In the genomic region with DNA sequence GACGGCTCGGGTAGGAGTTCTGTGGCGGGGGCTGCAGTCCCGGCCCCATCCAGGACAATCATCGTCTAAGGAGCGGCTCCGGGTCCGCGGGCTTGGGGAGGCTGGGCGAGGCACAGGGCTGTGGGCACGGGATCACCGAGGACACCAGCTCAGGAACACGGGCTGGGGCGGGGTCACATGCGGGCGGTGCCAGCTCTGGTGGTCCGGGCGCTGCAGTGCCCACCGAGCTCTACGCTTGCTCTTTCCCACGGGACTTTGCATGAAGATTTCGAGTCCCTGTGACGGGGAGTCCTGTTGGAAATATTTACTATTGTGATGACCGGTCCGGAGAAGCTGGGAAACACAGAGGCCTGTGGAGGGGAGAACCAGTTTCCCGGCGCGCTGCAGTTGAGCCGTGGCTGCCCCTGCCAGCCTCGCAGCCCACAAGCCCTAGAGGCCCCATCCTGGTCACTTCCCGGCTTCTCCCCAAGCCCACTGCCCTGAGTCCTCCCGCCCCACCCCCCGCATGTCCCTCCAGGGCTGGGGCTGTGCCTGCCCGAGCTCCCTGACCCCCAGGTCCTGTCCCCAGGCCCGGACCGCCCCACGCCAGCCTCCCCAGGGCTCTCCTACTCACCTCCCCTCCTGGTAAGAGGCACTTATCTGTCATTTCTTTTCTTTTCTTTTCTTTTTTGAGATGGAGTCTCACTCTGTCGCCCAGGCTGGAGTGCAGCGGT, we compare ENCODE assay signal across 14 cellular contexts. TPM values are rescaled to one million over a fixed set of nuclear protein-coding genes. Genes with fewer than 3 reads are reported as not detected.
A peak's percentile ranks its signal among the peaks of the same experiment; 100 is the strongest.
DNase-seq lines count a peak whose midpoint lies in the region; ATAC-seq, FAIRE-seq and TF ChIP-seq lines count a peak whose summit lies in the region.
"Had no signal": no experiment of that assay in that cellular context is flagged by ENCODE, and none has a peak within 500 bp of the region (broad histone marks: within the 10 kb centered on the region; RNA-seq: fewer than 3 reads in every experiment).

No MANE protein-coding gene starts in this region.

- peak overlapping the region; percentile 90; the same call in 1 of the 2 replicates for H2BK12ac ChIP-seq in H1 (ENCODE audit: low read depth, low read length)

- CTCF ChIA-PET in Calu3 (lab: Charles Lee): interaction anchor here (0.7 to 1.7 kb wide), 7 partner anchors 11 to 200 kb away, joined by 3 to 47 read pairs (median 7); a partner anchor contains a TSS
- CTCF ChIA-PET in H1 (lab: Charles Lee; ENCODE audit: partially characterized antibody): interaction anchor here (0.8 to 1.8 kb wide), 19 partner anchors 14 to 263 kb away, joined by 3 to 9 read pairs (median 4); a partner anchor contains a TSS
- CTCF ChIA-PET in CD8-positive, alpha-beta memory T cell (lab: Charles Lee): interaction anchor here (0.8 to 2.1 kb wide), 21 partner anchors 9 to 209 kb away, joined by 3 to 13 read pairs (median 6); no protein-coding TSS in a partner anchor

- H3K23me2 ChIP-seq in H1 (ENCODE audit: low read depth, low read length): peaks cover 13% of the 10 kb centered on the region; the same call in 1 of the 2 replicates

- no peaks in the 10 kb centered on the region for H3K9me3 ChIP-seq in H1 (ENCODE audit: insufficient read depth in 2 of 2, low read depth in 1 of 2, low read length in 1 of 2)
- H3K9me3 ChIP-seq in pancreas: no peaks in the 10 kb centered on the region
- H3K9me3 ChIP-seq in CD8-positive, alpha-beta memory T cell (ENCODE audit: low read length): no peaks in the 10 kb centered on the region
- H3K9me3 ChIP-seq in testis: no peaks in the 10 kb centered on the region
- no peaks in the 10 kb centered on the region for H3K9me3 ChIP-seq in thyroid gland

- H3K79me2 ChIP-seq in KMS-11 (ENCODE audit: insufficient read depth, low read depth) (no peaks in the 10 kb centered on the region), H1 (ENCODE audit: control insufficient read depth in 1 of 2, insufficient read depth in 2 of 2, low read length in 2 of 2) (no peaks in the 10 kb centered on the region)

- no peak for TF ChIP-seq RAD21 in H1 (IDR thresholded peaks at IDR 0.05 in 1 of 2, conservative IDR thresholded peaks at IDR 0.05 in 1 of 2; ENCODE audit: low read depth in 2 of 2, low read length in 2 of 2)

- H3K4me1 ChIP-seq in KMS-11 (ENCODE audit: low read depth, poor library complexity, severe bottlenecking) (peaks cover 13% of the 10 kb centered on the region), H1 (replicated peaks in 1 of 4; ENCODE audit: control insufficient read depth in 3 of 4, insufficient read depth in 4 of 4, low read length in 3 of 4) (peaks cover 2 to 20% (median 11%) of the 10 kb centered on the region in 4 experiments), pancreas (peaks cover 0 to 4% (median 0%) of the 10 kb centered on the region in 3 donors), testis (peaks cover 14% of the 10 kb centered on the region), thyroid gland (peaks cover 5 to 7% of the 10 kb centered on the region in 2 donors)
- H3K4me1 ChIP-seq in CD8-positive, alpha-beta memory T cell (ENCODE audit: insufficient read depth, low read length): peaks cover 24% of the 10 kb centered on the region

- BruUV-seq in Calu3 (replicated peaks; lab: Mats Ljungman, UMichigan): no TSS peak

- no peak overlapping the region for H3K27ac Mint-ChIP-seq in Calu3 (ENCODE audit: unreplicated experiment)
- H3K27ac Mint-ChIP-seq in CD8-positive, alpha-beta memory T cell: peak overlapping the region in 1 of 8 donors; percentile 94
- H3K27ac Mint-ChIP-seq: nephron had no signal

- H3K4me1 Mint-ChIP-seq in Calu3 (ENCODE audit: low read depth, unreplicated experiment): peaks cover 14% of the 10 kb centered on the region
- peaks cover 24 to 40% (median 24%) of the 10 kb centered on the region in 3 donors for H3K4me1 Mint-ChIP-seq in CD8-positive, alpha-beta memory T cell

- peak overlapping the region; percentile 30 for H4K91ac ChIP-seq in H1 (replicated peaks; ENCODE audit: insufficient read length, low read length)

- no peaks in the 10 kb centered on the region for H3K36me3 ChIP-seq in KMS-11 (ENCODE audit: insufficient read depth)
- H3K36me3 ChIP-seq in H1 (ENCODE audit: control insufficient read depth in 2 of 4, insufficient read depth in 4 of 4, low read length in 3 of 4): no peaks in the 10 kb centered on the region
- H3K36me3 ChIP-seq in pancreas: no peaks in the 10 kb centered on the region
- H3K36me3 ChIP-seq in CD8-positive, alpha-beta memory T cell (ENCODE audit: insufficient read depth, low read length): no peaks in the 10 kb centered on the region
- no peaks in the 10 kb centered on the region for H3K36me3 ChIP-seq in testis (ENCODE audit: low read depth, missing control alignments)
- no peaks in the 10 kb centered on the region for H3K36me3 ChIP-seq in thyroid gland

- H3K4me3 Mint-ChIP-seq in Calu3 (ENCODE audit: low read depth, unreplicated experiment): peak overlapping the region; percentile 0
- peak overlapping the region in 3 of 7 donors; percentile 37 to 54 (median 52) for H3K4me3 Mint-ChIP-seq in CD8-positive, alpha-beta memory T cell

- H3K36me3 Mint-ChIP-seq in Calu3 (ENCODE audit: insufficient read depth, unreplicated experiment): no peaks in the 10 kb centered on the region
- no peaks in the 10 kb centered on the region for H3K36me3 Mint-ChIP-seq in CD8-positive, alpha-beta memory T cell
- H3K36me3 Mint-ChIP-seq: stimulated activated memory B cell treated with anti-CD40 and anti-IgM and Interleukin-4, amounts not matched to agents 10 μg/mL and 1 μg/mL and 100 μg/mL, for 72 hours had no signal

- H2AFZ ChIP-seq in KMS-11 (ENCODE audit: low read depth) (no peak overlapping the region), H1 (ENCODE audit: low read length) (no peak overlapping the region)
- H2AFZ ChIP-seq: PC-9 had no signal

- H3K79me1 ChIP-seq in H1 (ENCODE audit: low read depth, low read length): no peaks in the 10 kb centered on the region

- TF ChIP-seq EP300 in H1 (IDR thresholded peaks at IDR 0.05; ENCODE audit: borderline replicate concordance in 1 of 2, low read depth in 2 of 2, low read length in 2 of 2): no peak

- H3K4me2 ChIP-seq in KMS-11 (peak overlapping the region; percentile 20; the same call in 1 of the 2 replicates), H1 (ENCODE audit: insufficient read depth in 1 of 2, low read depth in 2 of 2, low read length in 2 of 2) (peak overlapping the region; percentile 18 to 69)

- TF ChIP-seq POLR2A in H1 (IDR thresholded peaks at IDR 0.05; ENCODE audit: control extremely low read depth in 1 of 2, low read depth in 2 of 2, low read length in 2 of 2): no peak
- no peak for TF ChIP-seq POLR2A in testis (IDR thresholded peaks at IDR 0.05)
- TF ChIP-seq POLR2A in thyroid gland (IDR thresholded peaks at IDR 0.05): no peak

- peak overlapping the region; percentile 13; the same call in 1 of the 2 replicates for H2BK20ac ChIP-seq in H1 (ENCODE audit: low read length)

- intact Hi-C loops in Calu3 (cut with micrococcal nuclease; ENCODE audit: unreplicated experiment): no loop called here
- intact Hi-C loops in pancreas (cut with DNase I): no loop called here
- intact Hi-C loops in testis (cut with DNase I; ENCODE audit: low total_unique reads): no loop called here
- intact Hi-C loops in thyroid gland (cut with DNase I): loop anchor here (2.0 kb wide), 1 partner anchor 36 kb away; no protein-coding TSS in a partner anchor

- peak overlapping the region; percentile 60; the same call in 1 of the 2 replicates for H3K18ac ChIP-seq in H1 (ENCODE audit: extremely low read depth, low read length)

- no peaks in the 10 kb centered on the region for H4K20me1 ChIP-seq in KMS-11 (ENCODE audit: insufficient read depth)
- H4K20me1 ChIP-seq in H1 (replicated peaks in 1 of 2; ENCODE audit: control insufficient read depth in 1 of 2, insufficient read depth in 2 of 2, low read length in 2 of 2): peaks cover 0 to 9% of the 10 kb centered on the region in 2 experiments

- no peak overlapping the region for H3K27ac ChIP-seq in KMS-11
- no peak overlapping the region for H3K27ac ChIP-seq in H1 (ENCODE audit: low read depth, low read length)
- H3K27ac ChIP-seq in pancreas: no peak overlapping the region
- H3K27ac ChIP-seq in CD8-positive, alpha-beta memory T cell (ENCODE audit: low read depth, low read length): no peak overlapping the region
- no peak overlapping the region for H3K27ac ChIP-seq in testis
- no peak overlapping the region for H3K27ac ChIP-seq in thyroid gland
- H3K27ac ChIP-seq: C4-2B, PC-9 had no signal

- H3K9me3 Mint-ChIP-seq in Calu3 (ENCODE audit: low read depth, unreplicated experiment): no peaks in the 10 kb centered on the region
- H3K9me3 Mint-ChIP-seq in CD8-positive, alpha-beta memory T cell: peaks cover 0 to 2% (median 0%) of the 10 kb centered on the region in 5 donors
- H3K9me3 Mint-ChIP-seq: stimulated activated memory B cell treated with anti-CD40 and anti-IgM and Interleukin-4, amounts not matched to agents 10 μg/mL and 1 μg/mL and 100 μg/mL, for 72 hours had no signal

- TF ChIP-seq CTCF in Calu3 (IDR thresholded peaks at IDR 0.05; ENCODE audit: unreplicated experiment) (no peak), KMS-11 (conservative IDR thresholded peaks at IDR 0.05; ENCODE audit: low read depth, low read length) (no peak), H1 (IDR thresholded peaks at IDR 0.05; ENCODE audit: control extremely low read depth in 1 of 3, insufficient read depth in 1 of 3, low read depth in 1 of 3, low read length in 3 of 3) (no peak), pancreas (IDR thresholded peaks at IDR 0.05) (no peak), testis (IDR thresholded peaks at IDR 0.05) (no peak), thyroid gland (IDR thresholded peaks at IDR 0.05) (no peak)

- ATAC-seq in pancreas: peak; percentile 5 to 17 (median 11)

- no peak for DNase-seq in Calu3
- DNase-seq in H1 (ENCODE audit: low read depth in 1 of 2, low spot score in 2 of 2): no peak
- peak in 1 of 6 donors; percentile 64 for DNase-seq in pancreas
- no peak for DNase-seq in CD8-positive, alpha-beta memory T cell
- DNase-seq in occipital lobe (lab: John Stamatoyannopoulos, UW): no peak
- no peak for DNase-seq in testis
- no peak for DNase-seq in thyroid gland

- H4K8ac ChIP-seq in H1 (ENCODE audit: extremely low read depth, insufficient read depth, low read length): no peak overlapping the region

- H3K27me3 Mint-ChIP-seq in Calu3 (ENCODE audit: unreplicated experiment): peaks cover 68% of the 10 kb centered on the region
- H3K27me3 Mint-ChIP-seq in CD8-positive, alpha-beta memory T cell: peaks cover 49 to 51% of the 10 kb centered on the region in 2 donors

- no peak overlapping the region for H4K5ac ChIP-seq in H1 (ENCODE audit: insufficient read length, low read depth, low read length)

- no peak overlapping the region for H3K56ac ChIP-seq in H1 (replicated peaks; ENCODE audit: insufficient read length, low read depth, low read length)

- no peak overlapping the region for H3K23ac ChIP-seq in H1 (ENCODE audit: insufficient read length)

- 13% methylated on average over 33 of the region's 39 CpGs; no CpG with 5 or more reads in 1 of the 2 experiments for WGBS in H1 (ENCODE audit: extremely low coverage in 1 of 2, insufficient coverage in 1 of 2, insufficient read length in 1 of 2, insufficient replicate concordance in 2 of 2, low coverage in 1 of 2, low lambda C conversion rate in 2 of 2, missing lambda C conversion rate in 1 of 2), 2 experiments
- 21 to 22% methylated on average over 34 to 39 of the region's 39 CpGs for WGBS in pancreas, 2 donors
- 23 to 50% methylated on average over 16 to 39 of the region's 39 CpGs for WGBS in testis, 2 donors
- WGBS in thyroid gland, 2 donors: 21 to 34% methylated on average over 18 to 19 of the region's 39 CpGs

- peaks cover 97% of the 10 kb centered on the region for H3K27me3 ChIP-seq in KMS-11 (ENCODE audit: insufficient read depth, low read depth)
- peaks cover 8 to 37% (median 23%) of the 10 kb centered on the region in 4 experiments for H3K27me3 ChIP-seq in H1 (replicated peaks in 1 of 4; ENCODE audit: control insufficient read depth in 3 of 4, extremely low read depth in 1 of 4, insufficient read depth in 3 of 4, low read length in 3 of 4)
- H3K27me3 ChIP-seq in pancreas: peaks cover 0 to 24% (median 3%) of the 10 kb centered on the region in 4 donors
- peaks cover 30% of the 10 kb centered on the region for H3K27me3 ChIP-seq in CD8-positive, alpha-beta memory T cell (ENCODE audit: insufficient read depth, low read length, poor library complexity, severe bottlenecking)
- H3K27me3 ChIP-seq in testis: no peaks in the 10 kb centered on the region
- peaks cover 13% of the 10 kb centered on the region for H3K27me3 ChIP-seq in thyroid gland

- no peak overlapping the region for H3K14ac ChIP-seq in H1 (ENCODE audit: insufficient read length)

- H2BK5ac ChIP-seq in H1 (ENCODE audit: low read depth, low read length): no peak overlapping the region; the same call in 1 of the 2 replicates

- H3K4me3 ChIP-seq in KMS-11 (IDR thresholded peaks at IDR 0.05; ENCODE audit: insufficient read depth, low read depth, low read length) (no peak overlapping the region), H1 (ENCODE audit: extremely low read depth in 1 of 4, insufficient read depth in 2 of 4, low read depth in 3 of 4, low read length in 4 of 4) (peak overlapping the region; percentile 13 to 55 (median 24); a peak in 5 of 8 replicates), pancreas (peak overlapping the region in 1 of 4 donors; percentile 31), testis (no peak overlapping the region), thyroid gland (replicated peaks in 1 of 3) (no peak overlapping the region)
- H3K4me3 ChIP-seq in CD8-positive, alpha-beta memory T cell (ENCODE audit: low read length): no peak overlapping the region
- H3K4me3 ChIP-seq: lung, PC-9 had no signal

- no peak for FAIRE-seq in H1 (lab: Jason Lieb, UNC)
- FAIRE-seq in pancreas (lab: Jason Lieb, UNC): no peak

- POLR2A ChIA-PET in H1 (lab: Charles Lee; ENCODE audit: partially characterized antibody): interaction anchor here (0.8 to 1.8 kb wide), 5 partner anchors 26 to 42 kb away, joined by 3 to 12 read pairs (median 5); a partner anchor contains a TSS
- POLR2A ChIA-PET in CD8-positive, alpha-beta memory T cell (lab: Charles Lee): no interaction called here

- no peak overlapping the region for H3K9ac ChIP-seq in KMS-11
- H3K9ac ChIP-seq in H1 (replicated peaks in 1 of 4; ENCODE audit: extremely low read depth in 1 of 4, low read depth in 3 of 4, low read length in 3 of 4): no peak overlapping the region

- H2AK5ac ChIP-seq in H1 (ENCODE audit: low read depth, low read length): no peak overlapping the region

- H2BK15ac ChIP-seq in H1 (ENCODE audit: low read length): no peak overlapping the region

- no peak overlapping the region for H3K4ac ChIP-seq in H1 (replicated peaks; ENCODE audit: insufficient read length, low read depth, low read length)

- no peak overlapping the region for H2BK120ac ChIP-seq in H1 (replicated peaks; ENCODE audit: low read depth, low read length)

RNA-seq across cellular contexts. Expression of a gene that starts 20.7 kb away (rescaled TPM):
- total RNA-seq in Calu3 (2022) (12.0 and 18.8 TPM in 2 replicates), pancreas (1 to 10 TPM in 5 of 6 donors, under 1 TPM in 1; 0.63 to 7.7 (median 2.3) TPM), occipital lobe (0.16 TPM), testis (1 to 10 TPM; 2.9 to 3.2 TPM), thyroid gland (1 to 10 TPM in 2 of 4 donors, under 1 TPM in 2; 0.68 to 1.6 (median 1.00) TPM)
- 31.1 and 35.2 TPM in 2 replicates for total RNA-seq in H1 (2021; fragmentation: NEBNext Ultra II Directional; extraction: Animal tissue kit (Norgen Biotek cat#: 25700))
- polyA plus RNA-seq in H1 (2011; rRNA removed) (23.5 and 39.6 TPM in 2 replicates), pancreas (1 to 10 TPM; 3.5 to 6.2 TPM), testis (ENCODE audit: insufficient read depth, low read depth, low replicate concordance) (2.1 TPM)
- polyA plus RNA-seq in H1 (2011; cell fraction: cytosol; rRNA removed): 26.0 TPM
- polyA plus RNA-seq in H1 (2011; cell fraction: nucleus; rRNA removed): 178 TPM
- polyA plus RNA-seq in H1 (2012, experiment 1 of 2): 15.9 to 29.2 TPM (median 25.3 TPM) in 4 replicates
- 17.4 TPM for polyA plus RNA-seq in H1 (2012, experiment 2 of 2)
- polyA plus RNA-seq in H1 (2013, experiment 1 of 2): 44.3 TPM
- 44.7 TPM for polyA plus RNA-seq in H1 (2013, experiment 2 of 2)
- polyA minus RNA-seq in H1 (2011; rRNA and poly(A)+ RNA removed): 6.0 and 6.5 TPM in 2 replicates
- 10.4 TPM for polyA minus RNA-seq in H1 (2011; cell fraction: cytosol; rRNA and poly(A)+ RNA removed)
- polyA minus RNA-seq in H1 (2011; cell fraction: nucleus; rRNA and poly(A)+ RNA removed): 14.7 TPM
- 10 to 100 TPM; 26.4 to 26.8 TPM for total RNA-seq in CD8-positive, alpha-beta memory T cell
- 1.0 TPM for polyA plus RNA-seq in CD8-positive, alpha-beta memory T cell

RNA-seq across cellular contexts. Expression of a gene that starts 33.6 kb away (rescaled TPM):
- total RNA-seq in Calu3 (2022) (not detected in 2 replicates), pancreas (not detected), occipital lobe (not detected), testis (1 to 10 TPM; 5.3 to 6.6 TPM), thyroid gland (not detected)
- total RNA-seq in H1 (2021; fragmentation: NEBNext Ultra II Directional; extraction: Animal tissue kit (Norgen Biotek cat#: 25700)): 0.38 and 0.47 TPM in 2 replicates
- polyA plus RNA-seq in H1 (2011; rRNA removed) (0.36 TPM in 1 of 2 replicates, not detected in the other), pancreas (not detected), testis (ENCODE audit: insufficient read depth, low read depth, low replicate concordance) (not detected)
- polyA plus RNA-seq in H1 (2011; cell fraction: cytosol; rRNA removed): 0.14 TPM
- polyA plus RNA-seq in H1 (2011; cell fraction: nucleus; rRNA removed): 0.13 TPM
- not detected in 4 replicates for polyA plus RNA-seq in H1 (2012, experiment 1 of 2)
- not detected for polyA plus RNA-seq in H1 (2012, experiment 2 of 2)
- polyA plus RNA-seq in H1 (2013, experiment 1 of 2): 0.04 TPM
- polyA plus RNA-seq in H1 (2013, experiment 2 of 2): 0.09 TPM
- polyA minus RNA-seq in H1 (2011; rRNA and poly(A)+ RNA removed): not detected in 2 replicates
- 1.0 TPM for polyA minus RNA-seq in H1 (2011; cell fraction: cytosol; rRNA and poly(A)+ RNA removed)
- 0.80 TPM for polyA minus RNA-seq in H1 (2011; cell fraction: nucleus; rRNA and poly(A)+ RNA removed)
- total RNA-seq in CD8-positive, alpha-beta memory T cell: not detected
- not detected for polyA plus RNA-seq in CD8-positive, alpha-beta memory T cell
- total RNA-seq: fibroblast of villous mesenchyme, lung, PC-9 had no signal
- polyA plus RNA-seq: lung had no signal

RNA-seq across cellular contexts. Expression of a gene that starts 35.2 kb away (rescaled TPM):
- 64.3 and 64.6 TPM in 2 replicates for total RNA-seq in Calu3 (2022)
- total RNA-seq in H1 (2021; fragmentation: NEBNext Ultra II Directional; extraction: Animal tissue kit (Norgen Biotek cat#: 25700)): 72.9 and 73.1 TPM in 2 replicates
- 39.7 and 40.7 TPM in 2 replicates for polyA plus RNA-seq in H1 (2011; rRNA removed)
- polyA plus RNA-seq in H1 (2011; cell fraction: cytosol; rRNA removed): 44.1 TPM
- polyA plus RNA-seq in H1 (2011; cell fraction: nucleus; rRNA removed): 33.3 TPM
- 43.9 to 48.5 TPM (median 46.8 TPM) in 4 replicates for polyA plus RNA-seq in H1 (2012, experiment 1 of 2)
- 28.5 TPM for polyA plus RNA-seq in H1 (2012, experiment 2 of 2)
- 46.0 TPM for polyA plus RNA-seq in H1 (2013, experiment 1 of 2)
- polyA plus RNA-seq in H1 (2013, experiment 2 of 2): 45.2 TPM
- 51.3 and 52.9 TPM in 2 replicates for polyA minus RNA-seq in H1 (2011; rRNA and poly(A)+ RNA removed)
- polyA minus RNA-seq in H1 (2011; cell fraction: cytosol; rRNA and poly(A)+ RNA removed): 29.9 TPM
- 23.9 TPM for polyA minus RNA-seq in H1 (2011; cell fraction: nucleus; rRNA and poly(A)+ RNA removed)
- total RNA-seq in pancreas: 10 to 100 TPM; 13.1 to 22.4 (median 16.6) TPM
- polyA plus RNA-seq in pancreas: 10 to 100 TPM in 1 of 2 donors, 1 to 10 TPM in 1; 6.0 to 14.6 TPM
- 10 to 100 TPM; 44.9 to 45.5 TPM for total RNA-seq in CD8-positive, alpha-beta memory T cell
- polyA plus RNA-seq in CD8-positive, alpha-beta memory T cell: 19.0 TPM
- total RNA-seq in occipital lobe: 56.9 TPM
- total RNA-seq in testis: 10 to 100 TPM; 41.9 to 42.6 TPM
- polyA plus RNA-seq in testis (ENCODE audit: insufficient read depth, low read depth, low replicate concordance): 27.3 TPM
- total RNA-seq in thyroid gland: 10 to 100 TPM; 30.3 to 38.5 (median 34.5) TPM

RNA-seq across cellular contexts. Expression of a gene that starts 46.9 kb away (rescaled TPM):
- total RNA-seq in Calu3 (2022): 75.6 and 77.1 TPM in 2 replicates
- total RNA-seq in H1 (2021; fragmentation: NEBNext Ultra II Directional; extraction: Animal tissue kit (Norgen Biotek cat#: 25700)): 82.8 and 83.2 TPM in 2 replicates
- 53.6 and 58.8 TPM in 2 replicates for polyA plus RNA-seq in H1 (2011; rRNA removed)
- polyA plus RNA-seq in H1 (2011; cell fraction: cytosol; rRNA removed): 66.3 TPM
- polyA plus RNA-seq in H1 (2011; cell fraction: nucleus; rRNA removed): 116 TPM
- 47.3 to 53.1 TPM (median 49.3 TPM) in 4 replicates for polyA plus RNA-seq in H1 (2012, experiment 1 of 2)
- 13.9 TPM for polyA plus RNA-seq in H1 (2012, experiment 2 of 2)
- 63.3 TPM for polyA plus RNA-seq in H1 (2013, experiment 1 of 2)
- 61.2 TPM for polyA plus RNA-seq in H1 (2013, experiment 2 of 2)
- polyA minus RNA-seq in H1 (2011; rRNA and poly(A)+ RNA removed): 46.3 and 51.4 TPM in 2 replicates
- polyA minus RNA-seq in H1 (2011; cell fraction: cytosol; rRNA and poly(A)+ RNA removed): 31.8 TPM
- 65.1 TPM for polyA minus RNA-seq in H1 (2011; cell fraction: nucleus; rRNA and poly(A)+ RNA removed)
- total RNA-seq in pancreas: 10 to 100 TPM; 16.7 to 29.8 (median 18.5) TPM
- polyA plus RNA-seq in pancreas: 10 to 100 TPM; 17.3 to 21.2 TPM
- total RNA-seq in CD8-positive, alpha-beta memory T cell: 10 to 100 TPM; 55.3 to 57.3 TPM
- polyA plus RNA-seq in CD8-positive, alpha-beta memory T cell: 39.0 TPM
- total RNA-seq in occipital lobe: 43.4 TPM
- 10 to 100 TPM; 98.6 to 99.7 TPM for total RNA-seq in testis
- 50.5 TPM for polyA plus RNA-seq in testis (ENCODE audit: insufficient read depth, low read depth, low replicate concordance)
- 10 to 100 TPM; 67.7 to 92.9 (median 72.2) TPM for total RNA-seq in thyroid gland

Comparison
In these comparisons a context has a peak if more than half of its experiments do, and no peak if none do; other contexts are left out.
1. H3K4me3 ChIP-seq: peak in H1 (4 of 4); none in KMS-11 (single experiment), CD8-positive, alpha-beta memory T cell (single experiment), testis (0 of 2) and thyroid gland (0 of 3).